8 cellular contexts compared by ENCODE assay signal in the genomic region with DNA sequence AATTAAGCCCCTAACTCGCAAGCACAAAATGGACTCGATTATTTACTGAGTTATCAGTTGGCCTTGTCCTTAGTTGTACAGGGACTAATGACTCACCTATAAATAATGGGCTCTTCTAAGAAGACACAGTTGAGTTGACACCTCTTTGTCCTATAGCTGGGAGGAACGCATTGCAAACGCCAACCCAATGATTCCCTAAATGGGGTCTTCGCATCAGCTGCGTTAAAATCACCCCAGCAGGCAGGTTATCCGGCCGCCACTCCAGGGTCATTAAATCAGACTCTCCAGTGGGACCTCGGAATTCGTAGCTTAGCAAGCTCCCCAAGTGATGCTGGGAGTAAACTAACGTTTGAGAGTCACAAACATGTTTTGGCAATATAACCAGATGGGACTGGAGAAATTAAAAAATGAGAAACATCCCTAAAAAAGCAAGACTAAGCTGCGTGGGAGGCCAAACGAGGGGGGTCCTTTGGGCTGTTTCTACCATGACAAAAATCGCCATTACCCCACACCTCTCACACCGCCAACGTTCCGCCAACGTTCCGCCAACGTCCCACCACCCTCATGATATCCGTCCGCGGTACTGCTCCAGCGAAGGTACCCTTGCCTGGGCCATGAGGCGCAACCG. TPM values are rescaled to one million over a fixed set of nuclear protein-coding genes. Genes with fewer than 3 reads are reported as not detected.
DNase-seq lines count a peak whose midpoint lies in the region; ATAC-seq and TF ChIP-seq lines count a peak whose summit lies in the region.

No MANE protein-coding gene starts in this region.

- peak overlapping the region; percentile 93 for H3K4me3 Mint-ChIP-seq in CD8-positive, alpha-beta T cell

- H3F3A ChIP-seq in Loucy (ENCODE audit: low read depth) = no peaks in the 10 kb centered on the region

- H3K79me2 ChIP-seq in Loucy (ENCODE audit: insufficient read depth, low read length) (peaks cover 62% of the 10 kb centered on the region), mammary epithelial cell (ENCODE audit: insufficient read depth, low read length) (peaks cover 51% of the 10 kb centered on the region)

- H2AFZ ChIP-seq in Loucy (ENCODE audit: low read length) (peak overlapping the region; percentile 74), mammary epithelial cell (ENCODE audit: low read depth, low read length) (peak overlapping the region; percentile 82)

- in situ Hi-C loops in mammary epithelial cell (cut with MboI; ENCODE audit: low sequenced_read_pairs in 2 of 2) = no loop called here

- no peak for ATAC-seq in CD8-positive, alpha-beta T cell
- no peak for ATAC-seq in GM19324 (IDR thresholded peaks at IDR 0.05; ENCODE audit: low FRiP score, unreplicated experiment)
- ATAC-seq in HG03520 (IDR thresholded peaks at IDR 0.05; ENCODE audit: unreplicated experiment) = no peak

- H3K36me3 ChIP-seq in CD8-positive, alpha-beta T cell (ENCODE audit: insufficient read depth, low read length) = peaks cover 13% of the 10 kb centered on the region
- H3K36me3 ChIP-seq in Loucy (ENCODE audit: insufficient read depth, low read length) (peaks cover 13% of the 10 kb centered on the region; the same call in 1 of the 2 replicates), mammary epithelial cell (ENCODE audit: insufficient read depth, low read length) (no peaks in the 10 kb centered on the region), mucosa of stomach (ENCODE audit: control insufficient read depth, insufficient read depth, low read length) (no peaks in the 10 kb centered on the region)

- peak overlapping the region; percentile 77 for H3K4me3 ChIP-seq in CD8-positive, alpha-beta T cell (ENCODE audit: low read depth, low read length)
- peak overlapping the region; percentile 81 for H3K4me3 ChIP-seq in Loucy (ENCODE audit: low read length, poor library complexity, severe bottlenecking)
- H3K4me3 ChIP-seq in mammary epithelial cell (replicated peaks in 1 of 3; ENCODE audit: insufficient read depth in 1 of 3, low read depth in 2 of 3, low read length in 3 of 3) = peak overlapping the region; percentile 55 to 84 (median 74)
- H3K4me3 ChIP-seq in mucosa of stomach (ENCODE audit: low read length) = peak overlapping the region; percentile 88

- H3K9me3 ChIP-seq in CD8-positive, alpha-beta T cell (ENCODE audit: low read length) = no peaks in the 10 kb centered on the region
- H3K9me3 ChIP-seq in Loucy (ENCODE audit: insufficient read depth, low read depth, low read length) = no peaks in the 10 kb centered on the region
- no peaks in the 10 kb centered on the region for H3K9me3 ChIP-seq in mammary epithelial cell (replicated peaks; ENCODE audit: insufficient read depth, low read length)
- no peaks in the 10 kb centered on the region for H3K9me3 ChIP-seq in mucosa of stomach (ENCODE audit: control insufficient read depth, low read length)

- POLR2A ChIA-PET in CD8-positive, alpha-beta T cell (lab: Charles Lee) = interaction anchor here (0.6 to 2.2 kb wide), 6 partner anchors 9 to 101 kb away, joined by 3 to 20 read pairs (median 4); partner anchors contain the start of gene COPZ2

- H3K9me3 Mint-ChIP-seq in CD8-positive, alpha-beta T cell = no peaks in the 10 kb centered on the region

- H3K4me1 Mint-ChIP-seq in CD8-positive, alpha-beta T cell (ENCODE audit: low read depth) = peaks cover 51% of the 10 kb centered on the region

- H3K4me2 ChIP-seq in Loucy (ENCODE audit: low read depth, low read length, poor library complexity, severe bottlenecking) = peak overlapping the region; percentile 87
- H3K4me2 ChIP-seq in mammary epithelial cell (ENCODE audit: insufficient read depth, low read depth, low read length) = peak overlapping the region; percentile 79

- dilution Hi-C loops in mammary epithelial cell (cut with HindIII; ENCODE audit: low sequenced_read_pairs) = no loop called here

- H3K27me3 ChIP-seq in CD8-positive, alpha-beta T cell (ENCODE audit: insufficient read depth, low read length) = no peaks in the 10 kb centered on the region
- H3K27me3 ChIP-seq in Loucy (ENCODE audit: insufficient read depth, low read length, poor library complexity, severe bottlenecking) (no peaks in the 10 kb centered on the region), mammary epithelial cell (ENCODE audit: insufficient read depth, low read length) (no peaks in the 10 kb centered on the region), mucosa of stomach (ENCODE audit: control insufficient read depth, insufficient read depth, low read length) (no peaks in the 10 kb centered on the region)

- no peaks in the 10 kb centered on the region for H3K9me2 ChIP-seq in Loucy (replicated peaks; ENCODE audit: low read depth, low read length)

- H3K9ac ChIP-seq in Loucy (ENCODE audit: low read depth, low read length, poor library complexity, severe bottlenecking) (peak overlapping the region; percentile 94), mammary epithelial cell (ENCODE audit: insufficient read depth, low read length) (peak overlapping the region; percentile 74), mucosa of stomach (ENCODE audit: low read length) (peak overlapping the region; percentile 82)

- H3K36me3 Mint-ChIP-seq in CD8-positive, alpha-beta T cell = peaks cover 32% of the 10 kb centered on the region

- TF ChIP-seq CTCF in CD8-positive, alpha-beta T cell (IDR thresholded peaks at IDR 0.05) = no peak
- no peak for TF ChIP-seq CTCF in Loucy (conservative IDR thresholded peaks at IDR 0.05; ENCODE audit: low read length)
- no peak for TF ChIP-seq CTCF in mammary epithelial cell (conservative IDR thresholded peaks at IDR 0.05 in 1 of 2, IDR thresholded peaks at IDR 0.05 in 1 of 2; ENCODE audit: extremely low read depth in 1 of 2, insufficient read depth in 1 of 2, low read depth in 1 of 2, low read length in 2 of 2)

- BruUV-seq in mammary epithelial cell (replicated peaks; lab: Mats Ljungman, UMichigan) = no TSS peak

- H4K20me1 ChIP-seq in Loucy (ENCODE audit: insufficient read depth, low read length, poor library complexity, severe bottlenecking) (peaks cover 33% of the 10 kb centered on the region), mammary epithelial cell (ENCODE audit: insufficient read depth, low read length) (no peaks in the 10 kb centered on the region)

- peak overlapping the region; percentile 91 for H3K27ac ChIP-seq in CD8-positive, alpha-beta T cell (ENCODE audit: low read depth, low read length)
- peak overlapping the region; percentile 88 for H3K27ac ChIP-seq in mammary epithelial cell (ENCODE audit: insufficient read depth, low read depth, low read length)

- intact Hi-C loops in CD8-positive, alpha-beta T cell (cut with DNase I, micrococcal nuclease) = loop anchor here (1.0 to 5.0 kb wide), 3 partner anchors 10 to 400 kb away; partner anchors contain the start of genes CBX1 (in 1 of the 2), COPZ2 (in 1 of the 2) and KPNB1 (in 1 of the 2)
- intact Hi-C loops in mammary epithelial cell (cut with micrococcal nuclease) = no loop called here

- peak overlapping the region; percentile 99 for H3K27ac Mint-ChIP-seq in CD8-positive, alpha-beta T cell

- H3K4me1 ChIP-seq in CD8-positive, alpha-beta T cell (ENCODE audit: insufficient read depth, low read length) = peaks cover 34% of the 10 kb centered on the region
- H3K4me1 ChIP-seq in Loucy (ENCODE audit: insufficient read depth, low read length, poor library complexity, severe bottlenecking) (peaks cover 53% of the 10 kb centered on the region), mammary epithelial cell (ENCODE audit: insufficient read depth, low read length) (peaks cover 55% of the 10 kb centered on the region), mucosa of stomach (ENCODE audit: control insufficient read depth, insufficient read depth, low read length) (peaks cover 46% of the 10 kb centered on the region)

- H3K27me3 Mint-ChIP-seq in CD8-positive, alpha-beta T cell (ENCODE audit: low read depth) = no peaks in the 10 kb centered on the region

- no peak for DNase-seq in CD8-positive, alpha-beta T cell
- DNase-seq in mammary epithelial cell (no peak), SIG-M5 (lab: John Stamatoyannopoulos, UW) (no peak), NCI-H2171 (lab: John Stamatoyannopoulos, UW) (no peak)

- 5% methylated on average over 23 of the region's 26 CpGs for WGBS in mammary epithelial cell (ENCODE audit: low coverage, missing lambda C conversion rate)

- CTCF ChIA-PET in CD8-positive, alpha-beta T cell (lab: Charles Lee) = interaction anchor here (0.7 to 4.0 kb wide), 8 partner anchors 11 to 88 kb away, joined by 3 to 28 read pairs (median 6); partner anchors contain the start of genes CDK5RAP3 and COPZ2
- CTCF ChIA-PET in mammary epithelial cell (lab: Charles Lee; ENCODE audit: low non-redundant PET) = no interaction called here

RNA-seq across cellular contexts. Expression of gene NFE2L1, which starts 0.9 kb away (rescaled TPM):
- total RNA-seq in CD8-positive, alpha-beta T cell = 10 to 100 TPM; 29.5 to 32.5 TPM
- 100 to 1,000 TPM; 283 to 291 TPM for total RNA-seq in mammary epithelial cell
- 138 TPM for polyA plus RNA-seq in mammary epithelial cell
- 315 TPM for polyA minus RNA-seq in mammary epithelial cell

RNA-seq across cellular contexts. Expression of gene COPZ2, which starts 9.6 kb away (rescaled TPM):
- under 1 TPM; 0.57 to 0.92 TPM for total RNA-seq in CD8-positive, alpha-beta T cell
- total RNA-seq in mammary epithelial cell = 10 to 100 TPM; 11.2 to 46.2 TPM
- polyA plus RNA-seq in mammary epithelial cell = 15.6 TPM
- 14.1 TPM for polyA minus RNA-seq in mammary epithelial cell

RNA-seq across cellular contexts. Expression of gene CBX1, which starts 54.1 kb away (rescaled TPM):
- total RNA-seq in CD8-positive, alpha-beta T cell = 1 to 10 TPM; 5.4 to 6.6 TPM
- 10 to 100 TPM; 35.0 to 69.2 TPM for total RNA-seq in mammary epithelial cell
- 31.1 TPM for polyA plus RNA-seq in mammary epithelial cell
- polyA minus RNA-seq in mammary epithelial cell = 27.7 TPM

Comparison
In these comparisons a context has a peak if more than half of its experiments do, and no peak if none do; other contexts are left out.
1. RNA of gene NFE2L1, which starts 0.9 kb away (total RNA-seq): 283 to 291 TPM in mammary epithelial cell; 29.5 to 32.5 TPM in CD8-positive, alpha-beta T cell; every median in the first group is over 4 times any median in the second.
2. RNA of gene COPZ2, which starts 9.6 kb away (total RNA-seq): 11.2 to 46.2 TPM in mammary epithelial cell; 0.57 to 0.92 TPM in CD8-positive, alpha-beta T cell; every median in the first group is over 4 times any median in the second.
3. RNA of gene CBX1, which starts 54.1 kb away (total RNA-seq): 35.0 to 69.2 TPM in mammary epithelial cell; 5.4 to 6.6 TPM in CD8-positive, alpha-beta T cell; every median in the first group is over 4 times any median in the second.
4. Peak in every context shown above with its lines, with median percentiles within 50 percentile points of each other: H3K4me3 ChIP-seq and H3K9ac ChIP-seq.